ENCODE assay signal across 26 cellular contexts in the genomic region with DNA sequence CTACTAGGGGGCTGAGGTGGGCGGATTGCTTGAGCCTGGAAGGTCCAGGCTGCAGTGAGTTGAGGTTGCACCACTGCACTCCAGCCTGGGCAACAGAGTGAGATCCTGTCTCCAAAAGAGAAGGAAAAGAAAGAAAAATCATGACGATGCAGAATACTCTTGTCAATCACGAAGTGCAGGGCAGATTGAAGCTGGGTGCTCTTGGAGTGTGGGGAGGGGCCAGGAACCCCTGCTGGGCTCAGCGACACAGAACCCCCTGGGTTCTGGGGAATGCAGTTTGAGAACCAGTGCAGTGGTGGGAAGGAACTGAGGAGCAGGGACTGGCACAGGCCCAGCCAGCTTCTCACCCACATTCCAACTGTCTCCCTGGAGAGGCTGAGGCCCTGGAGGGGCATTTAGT. TPM values are rescaled to one million over a fixed set of nuclear protein-coding genes. Genes with fewer than 3 reads are reported as not detected.
DNase-seq lines count a peak whose midpoint lies in the region; ATAC-seq and TF ChIP-seq lines count a peak whose summit lies in the region.
"Had no signal": no experiment of that assay in that cellular context is flagged by ENCODE, and none has a peak within 500 bp of the region (broad histone marks: within the 10 kb centered on the region; RNA-seq: fewer than 3 reads in every experiment).

No MANE protein-coding gene starts in this region.

- H3K18ac ChIP-seq in trophoblast cell (ENCODE audit: low read length): no peak overlapping the region

- H2AK5ac ChIP-seq in trophoblast cell (ENCODE audit: low read length): no peak overlapping the region

- H3K36me3 Mint-ChIP-seq in stimulated activated naive B cell treated with anti-CD40 and anti-IgM and Interleukin-4, amounts not matched to agents 10 μg/mL and 1 μg/mL and 100 μg/mL, for 72 hours: peaks cover 0 to 6% of the 10 kb centered on the region in 2 donors
- H3K36me3 Mint-ChIP-seq in stimulated activated memory B cell treated with anti-CD40 and anti-IgM and Interleukin-4, amounts not matched to agents 10 μg/mL and 1 μg/mL and 100 μg/mL, for 72 hours: peaks cover 6% of the 10 kb centered on the region

- H4K12ac ChIP-seq in trophoblast cell (ENCODE audit: low read depth, low read length): no peak overlapping the region

- no peak overlapping the region for H3K9ac ChIP-seq in BLaER1
- H3K9ac ChIP-seq in trophoblast cell (ENCODE audit: low read length): no peak overlapping the region

- CTCF ChIA-PET in RWPE1 (lab: Yijun Ruan, JAX): interaction anchor here (0.6 kb wide), 1 partner anchor 37 kb away, joined by 4 read pairs; no protein-coding TSS in a partner anchor

- H3K4me1 ChIP-seq in BLaER1 (peaks cover 69% of the 10 kb centered on the region), trophoblast cell (ENCODE audit: control insufficient read depth in 1 of 2, insufficient read depth in 2 of 2, low read length in 2 of 2) (no peaks in the 10 kb centered on the region)
- H3K4me1 ChIP-seq: BE2C, HAP-1 had no signal

- DNase-seq in HL-60 (ENCODE audit: low read depth in 1 of 2, low spot score in 1 of 2) (no peak), RWPE1 (ENCODE audit: low spot score) (no peak), trophoblast cell (no peak)
- no peak for DNase-seq in stimulated activated naive B cell treated with anti-CD40 and anti-IgM and Interleukin-4, amounts not matched to agents 10 μg/mL and 1 μg/mL and 100 μg/mL, for 72 hours
- no peak for DNase-seq in stimulated activated naive CD4-positive, alpha-beta T cell (lab: John Stamatoyannopoulos, UW)
- DNase-seq: activated CD4-positive, alpha-beta T cell treated with anti-CD3 and anti-CD28 coated beads, Interleukin-2, amount 10 ng/mL, durations not matched to agents 24 days and 14 days; activated CD8-positive, alpha-beta memory T cell treated with anti-CD3 and anti-CD28 coated beads for 24 hours; BE2C; effector CD4-positive, alpha-beta T cell; hypothalamus; left cardiac atrium; NCI-H1105 treated with DMSO at 0.1 percent for 48 hours; NCI-H1930; NCI-H524 treated with DMSO at 0.1 percent for 48 hours; OCI-M1; SHP77 treated with DMSO at 0.1 percent for 48 hours; stimulated activated naive CD4-positive, alpha-beta T cell treated with Interleukin-2 at 50 U/mL for 16 hours; SW 1271 had no signal

- no peak overlapping the region for H3K4me3 Mint-ChIP-seq in stimulated activated naive B cell treated with anti-CD40 and anti-IgM and Interleukin-4, amounts not matched to agents 10 μg/mL and 1 μg/mL and 100 μg/mL, for 72 hours
- H3K4me3 Mint-ChIP-seq in stimulated activated memory B cell treated with anti-CD40 and anti-IgM and Interleukin-4, amounts not matched to agents 10 μg/mL and 1 μg/mL and 100 μg/mL, for 72 hours: no peak overlapping the region
- H3K4me3 Mint-ChIP-seq: activated CD4-positive, alpha-beta T cell treated with anti-CD3 and anti-CD28 coated beads, Interleukin-2, amount 10 ng/mL, durations not matched to agents 24 days and 14 days; natural killer cell treated with Interleukin-12 subunit alpha and Interleukin-12 subunit beta and Interleukin-15 and Interleukin-18, amount 100 ng/mL, for 72 hours had no signal

- TF ChIP-seq CTCF in HL-60 (IDR thresholded peaks at IDR 0.05; ENCODE audit: insufficient read depth, low read length) (no peak), RWPE1 (conservative IDR thresholded peaks at IDR 0.05; ENCODE audit: low read depth) (no peak)

- H2AFZ ChIP-seq in trophoblast cell (ENCODE audit: insufficient read depth, low read length, poor library complexity): no peak overlapping the region

- no peak overlapping the region for H2BK5ac ChIP-seq in trophoblast cell (ENCODE audit: low read depth, low read length, poor library complexity)

- H3K27ac ChIP-seq in BLaER1 (peak overlapping the region; percentile 100), HL-60 (replicated peaks) (peak overlapping the region; percentile 11; the same call in 1 of the 2 replicates), RWPE1 (peak overlapping the region; percentile 71), trophoblast cell (ENCODE audit: low read depth, low read length) (no peak overlapping the region)
- H3K27ac ChIP-seq: suprapubic skin had no signal

- peak overlapping the region; percentile 51 for H4K91ac ChIP-seq in trophoblast cell (ENCODE audit: low read depth, low read length)

- H3K9me3 ChIP-seq in BLaER1 (peaks cover 21% of the 10 kb centered on the region), trophoblast cell (ENCODE audit: insufficient read depth, low read depth, low read length) (no peaks in the 10 kb centered on the region)
- H3K9me3 ChIP-seq: breast epithelium, HAP-1, suprapubic skin had no signal

- no peak overlapping the region for H3K27ac Mint-ChIP-seq in stimulated activated naive B cell treated with anti-CD40 and anti-IgM and Interleukin-4, amounts not matched to agents 10 μg/mL and 1 μg/mL and 100 μg/mL, for 72 hours
- no peak overlapping the region for H3K27ac Mint-ChIP-seq in stimulated activated memory B cell treated with anti-CD40 and anti-IgM and Interleukin-4, amounts not matched to agents 10 μg/mL and 1 μg/mL and 100 μg/mL, for 72 hours
- H3K27ac Mint-ChIP-seq: activated CD4-positive, alpha-beta T cell treated with anti-CD3 and anti-CD28 coated beads, Interleukin-2, amount 10 ng/mL, durations not matched to agents 24 days and 14 days; activated naive CD4-positive, alpha-beta T cell treated with anti-CD3 and anti-CD28 coated beads, Interleukin-2, amount 50 U/mL, for 72 hours; natural killer cell treated with Interleukin-12 subunit alpha and Interleukin-12 subunit beta and Interleukin-15 and Interleukin-18, amount 100 ng/mL, for 72 hours had no signal

- peaks cover 1% of the 10 kb centered on the region for H3K79me1 ChIP-seq in trophoblast cell (ENCODE audit: low read length)

- H3K36me3 ChIP-seq in BLaER1 (peaks cover 14% of the 10 kb centered on the region; the same call in 1 of the 2 replicates), trophoblast cell (ENCODE audit: control insufficient read depth in 1 of 2, insufficient read depth in 2 of 2, low read length in 2 of 2) (no peaks in the 10 kb centered on the region)
- H3K36me3 ChIP-seq: BE2C, breast epithelium, HAP-1, suprapubic skin had no signal

- H3K4me2 ChIP-seq in BLaER1 (peak overlapping the region; percentile 98), trophoblast cell (ENCODE audit: low read length) (no peak overlapping the region)

- H3K27me3 Mint-ChIP-seq in stimulated activated naive B cell treated with anti-CD40 and anti-IgM and Interleukin-4, amounts not matched to agents 10 μg/mL and 1 μg/mL and 100 μg/mL, for 72 hours: no peaks in the 10 kb centered on the region
- peaks cover 8% of the 10 kb centered on the region for H3K27me3 Mint-ChIP-seq in stimulated activated memory B cell treated with anti-CD40 and anti-IgM and Interleukin-4, amounts not matched to agents 10 μg/mL and 1 μg/mL and 100 μg/mL, for 72 hours
- H3K27me3 Mint-ChIP-seq: activated CD4-positive, alpha-beta T cell treated with anti-CD3 and anti-CD28 coated beads, Interleukin-2, amount 10 ng/mL, durations not matched to agents 24 days and 14 days had no signal

- H2BK12ac ChIP-seq in trophoblast cell (ENCODE audit: low read length): no peak overlapping the region

- H3K27me3 ChIP-seq in BLaER1: no peaks in the 10 kb centered on the region
- H3K27me3 ChIP-seq in HL-60 (ENCODE audit: insufficient read depth, poor library complexity, severe bottlenecking): no peaks in the 10 kb centered on the region
- no peaks in the 10 kb centered on the region for H3K27me3 ChIP-seq in trophoblast cell (ENCODE audit: insufficient read depth, low read length)
- H3K27me3 ChIP-seq: BE2C, breast epithelium had no signal

- H3K4me3 ChIP-seq in BLaER1 (no peak overlapping the region), HL-60 (replicated peaks; ENCODE audit: insufficient read depth, low read length) (no peak overlapping the region), trophoblast cell (ENCODE audit: low read depth, low read length) (no peak overlapping the region)
- H3K4me3 ChIP-seq: breast epithelium, HAP-1, lung, suprapubic skin had no signal

- H4K8ac ChIP-seq in trophoblast cell (ENCODE audit: low read depth, low read length): no peak overlapping the region

- peaks cover 33 to 38% of the 10 kb centered on the region in 2 donors for H3K4me1 Mint-ChIP-seq in stimulated activated naive B cell treated with anti-CD40 and anti-IgM and Interleukin-4, amounts not matched to agents 10 μg/mL and 1 μg/mL and 100 μg/mL, for 72 hours
- peaks cover 35% of the 10 kb centered on the region for H3K4me1 Mint-ChIP-seq in stimulated activated memory B cell treated with anti-CD40 and anti-IgM and Interleukin-4, amounts not matched to agents 10 μg/mL and 1 μg/mL and 100 μg/mL, for 72 hours

- POLR2A ChIA-PET in RWPE1 (lab: Yijun Ruan, JAX; ENCODE audit: low non-redundant PET): interaction anchor here (0.5 kb wide), 1 partner anchor 26 kb away, joined by 3 read pairs; no protein-coding TSS in a partner anchor

- H3K4ac ChIP-seq in trophoblast cell (ENCODE audit: low read depth, low read length): no peak overlapping the region

- WGBS in trophoblast cell (ENCODE audit: extremely low coverage, insufficient coverage, insufficient read length): no CpG with 5 or more reads among the region's 4 CpGs

- no peak overlapping the region for H3K14ac ChIP-seq in trophoblast cell (ENCODE audit: low read length)

- no peak for ATAC-seq in stimulated activated naive B cell treated with anti-CD40 and anti-IgM and Interleukin-4, amounts not matched to agents 10 μg/mL and 1 μg/mL and 100 μg/mL, for 72 hours (replicated peaks)
- no peak for ATAC-seq in stimulated activated memory B cell treated with anti-CD40 and anti-IgM and Interleukin-4, amounts not matched to agents 10 μg/mL and 1 μg/mL and 100 μg/mL, for 72 hours
- ATAC-seq: activated naive CD4-positive, alpha-beta T cell treated with anti-CD3 and anti-CD28 coated beads, Interleukin-2, amount 50 U/mL, for 72 hours; left cardiac atrium; natural killer cell treated with Interleukin-12 subunit alpha and Interleukin-12 subunit beta and Interleukin-15 and Interleukin-18, amount 100 ng/mL, for 72 hours had no signal

- peaks cover 8% of the 10 kb centered on the region in 2 donors for H3K9me3 Mint-ChIP-seq in stimulated activated naive B cell treated with anti-CD40 and anti-IgM and Interleukin-4, amounts not matched to agents 10 μg/mL and 1 μg/mL and 100 μg/mL, for 72 hours
- H3K9me3 Mint-ChIP-seq in stimulated activated memory B cell treated with anti-CD40 and anti-IgM and Interleukin-4, amounts not matched to agents 10 μg/mL and 1 μg/mL and 100 μg/mL, for 72 hours: peaks cover 7% of the 10 kb centered on the region

- no peak overlapping the region for H3K23ac ChIP-seq in trophoblast cell (ENCODE audit: low read length)

- no peaks in the 10 kb centered on the region for H3K79me2 ChIP-seq in trophoblast cell (ENCODE audit: control insufficient read depth, insufficient read depth, low read length, poor library complexity)

- H4K20me1 ChIP-seq in BLaER1: no peaks in the 10 kb centered on the region

- H2BK120ac ChIP-seq in trophoblast cell (ENCODE audit: insufficient read depth, low read length, poor library complexity): no peak overlapping the region

RNA-seq across cellular contexts. Expression of a gene that starts 10.8 kb away (rescaled TPM):
- polyA plus RNA-seq in trophoblast cell (2013): 35.4 and 39.0 TPM in 2 replicates

RNA-seq across cellular contexts. Expression of a gene that starts 15.5 kb away (rescaled TPM):
- polyA plus RNA-seq in trophoblast cell (2013): 55.4 and 60.1 TPM in 2 replicates

RNA-seq across cellular contexts. Expression of a gene that starts 41.0 kb away (rescaled TPM):
- polyA plus RNA-seq in trophoblast cell (2013): 10.0 and 10.7 TPM in 2 replicates

RNA-seq across cellular contexts. Expression of a gene that starts 54.8 kb away (rescaled TPM):
- 11.7 and 12.0 TPM in 2 replicates for polyA plus RNA-seq in trophoblast cell (2013)

RNA-seq across cellular contexts. Expression of a gene that starts 55.7 kb away (rescaled TPM):
- polyA plus RNA-seq in trophoblast cell (2013): 150 and 168 TPM in 2 replicates
